ENCODE assay signal across 1 cellular context in the genomic region with DNA sequence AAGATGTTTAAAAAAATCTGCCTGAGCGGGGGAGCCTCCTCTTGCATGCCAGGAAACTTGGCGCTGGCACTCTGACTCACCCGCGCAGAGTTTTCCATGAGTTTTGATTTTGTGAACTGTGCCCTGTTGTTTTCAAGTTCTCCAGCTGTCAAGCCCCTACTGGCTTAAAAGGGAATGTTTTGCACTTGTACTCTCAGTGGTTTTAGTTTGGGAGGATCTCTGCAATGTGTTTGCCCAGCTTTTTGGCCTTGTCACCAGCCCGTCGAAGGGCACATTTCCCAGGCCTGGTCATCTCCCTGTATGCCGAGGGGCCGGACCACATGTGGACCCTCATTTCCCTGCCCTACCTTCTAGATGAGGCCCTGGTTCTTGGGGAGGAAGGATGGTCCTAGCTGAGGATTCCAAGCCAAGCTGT.
TF ChIP-seq lines count a peak whose summit lies in the region.

No MANE protein-coding gene starts in this region.

TF ChIP-seq in endothelial cell of umbilical vein, 7 proteins besides CTCF, POLR2A, EP300 and RAD21 (continued from another document):
- TF ChIP-seq EZH2 (IDR thresholded peaks at IDR 0.05; ENCODE audit: borderline replicate concordance, low read depth, low read length, severe bottlenecking) (no peak), GATA2 (IDR thresholded peaks at IDR 0.05; ENCODE audit: insufficient read depth, insufficient read length, low read depth, low read length) (no peak), POLR2AphosphoS5 (IDR thresholded peaks at IDR 0.05; ENCODE audit: insufficient read depth, low read depth, low read length) (no peak)
